In the genomic region with DNA sequence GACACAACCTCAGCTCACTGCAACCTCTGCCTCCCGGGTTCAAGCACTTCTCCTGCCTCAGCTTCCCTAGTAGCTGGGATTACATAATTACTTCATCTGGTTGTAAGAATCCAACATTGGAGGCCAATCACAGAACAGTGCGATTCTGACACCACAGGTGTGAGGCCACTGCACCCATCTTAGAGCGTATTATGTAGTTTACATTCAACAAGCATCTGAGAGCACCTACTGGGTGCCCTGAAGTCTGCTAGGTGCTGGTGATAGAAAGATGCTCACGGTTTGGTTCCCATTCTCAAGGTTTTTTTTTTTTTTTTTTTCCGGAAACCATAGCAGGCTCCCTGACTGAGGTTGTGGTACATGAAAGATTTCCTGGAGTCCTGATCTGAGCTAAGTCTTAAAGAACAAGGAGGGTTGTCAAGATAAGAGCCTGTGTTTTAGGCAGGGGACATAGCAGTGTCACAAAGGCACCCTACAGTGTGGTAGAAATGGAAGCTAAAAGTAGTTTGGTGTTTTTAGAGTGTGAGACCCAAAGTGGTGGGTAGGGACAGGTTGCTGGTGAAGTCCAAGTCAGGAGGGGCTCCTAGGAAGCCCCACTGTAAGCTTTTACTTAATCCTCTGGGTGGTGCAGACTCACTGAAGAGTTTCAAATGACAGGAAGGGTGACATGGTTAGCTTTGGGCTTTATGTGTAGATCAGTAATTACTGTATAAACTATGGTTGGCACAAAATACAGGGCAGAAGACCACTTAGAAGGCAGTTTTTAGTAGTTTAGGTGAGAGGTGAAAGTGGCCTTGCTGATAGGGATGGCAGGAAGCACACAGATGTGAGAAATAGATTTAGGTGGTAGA, we compare ENCODE assay signal across 15 cellular contexts. TPM values are rescaled to one million over a fixed set of nuclear protein-coding genes. Genes with fewer than 3 reads are reported as not detected.
A peak's percentile ranks its signal among the peaks of the same experiment; 100 is the strongest.
DNase-seq lines count a peak whose midpoint lies in the region; ATAC-seq, FAIRE-seq and TF ChIP-seq lines count a peak whose summit lies in the region.
"Had no signal": no experiment of that assay in that cellular context is flagged by ENCODE, and none has a peak within 500 bp of the region (broad histone marks: within the 10 kb centered on the region; RNA-seq: fewer than 3 reads in every experiment).

No MANE protein-coding gene starts in this region.

- TF ChIP-seq CTCF in MCF 10A (IDR thresholded peaks at IDR 0.05; ENCODE audit: unreplicated experiment) (no peak), mammary epithelial cell (conservative IDR thresholded peaks at IDR 0.05 in 1 of 2, IDR thresholded peaks at IDR 0.05 in 1 of 2; ENCODE audit: extremely low read depth in 1 of 2, insufficient read depth in 1 of 2, low read depth in 1 of 2, low read length in 2 of 2) (no peak), K562 (IDR thresholded peaks at IDR 0.05 in 2 of 3, conservative IDR thresholded peaks at IDR 0.05 in 1 of 3; ENCODE audit: insufficient read depth in 2 of 3, low read depth in 1 of 3, low read length in 3 of 3) (no peak), transverse colon (IDR thresholded peaks at IDR 0.05) (no peak)

- peaks cover 59% of the 10 kb centered on the region for H3K36me3 Mint-ChIP-seq in MCF 10A (ENCODE audit: insufficient read depth, unreplicated experiment)
- H3K36me3 Mint-ChIP-seq in T-helper 1 cell treated with Interleukin-12 subunit alpha and Interleukin-12 subunit beta and Interleukin-4 antibody, amounts not matched to agents 30 μg/mL and 1 μg/mL, for 36 hours (ENCODE audit: low read depth) = peaks cover 49% of the 10 kb centered on the region

- BruUV-seq in MCF 10A (replicated peaks; lab: Mats Ljungman, UMichigan) = no TSS peak
- BruUV-seq in mammary epithelial cell (replicated peaks; lab: Mats Ljungman, UMichigan) = no TSS peak
- BruUV-seq in K562 (replicated peaks; lab: Mats Ljungman, UMichigan) = TSS peak; percentile 37

- intact Hi-C loops in MCF 10A (cut with micrococcal nuclease) = no loop called here
- intact Hi-C loops in mammary epithelial cell (cut with micrococcal nuclease) = loop anchor here (10.0 kb wide), 1 partner anchor 279 kb away; no protein-coding TSS in a partner anchor
- intact Hi-C loops in K562 (cut with micrococcal nuclease) = no loop called here
- intact Hi-C loops in transverse colon (cut with DNase I; ENCODE audit: low total_unique reads) = loop anchor here (5.0 kb wide), 1 partner anchor 101 kb away; no protein-coding TSS in a partner anchor

- no peak overlapping the region for H3K4me3 ChIP-seq in mammary epithelial cell (replicated peaks in 1 of 3; ENCODE audit: insufficient read depth in 1 of 3, low read depth in 2 of 3, low read length in 3 of 3)
- H3K4me3 ChIP-seq in K562 = no peak overlapping the region
- H3K4me3 ChIP-seq in transverse colon = no peak overlapping the region

- no peak overlapping the region for H3K4me3 Mint-ChIP-seq in MCF 10A (ENCODE audit: unreplicated experiment)
- peak overlapping the region; percentile 41 for H3K4me3 Mint-ChIP-seq in T-helper 1 cell treated with Interleukin-12 subunit alpha and Interleukin-12 subunit beta and Interleukin-4 antibody, amounts not matched to agents 30 μg/mL and 1 μg/mL, for 36 hours

- H3K36me3 ChIP-seq in mammary epithelial cell (ENCODE audit: insufficient read depth, low read length) (peaks cover 22% of the 10 kb centered on the region), K562 (ENCODE audit: control insufficient read depth, insufficient read depth, low read length) (peaks cover 93% of the 10 kb centered on the region), transverse colon (peaks cover 0 to 27% (median 11%) of the 10 kb centered on the region in 4 donors)

- TF ChIP-seq RAD21 in K562 (CRISPR knock-in tag; conservative IDR thresholded peaks at IDR 0.05 in 1 of 2, IDR thresholded peaks at IDR 0.05 in 1 of 2) = no peak

- H3K27ac ChIP-seq in mammary epithelial cell (ENCODE audit: insufficient read depth, low read depth, low read length) (no peak overlapping the region), K562 (ENCODE audit: extremely low read depth, low read depth, low read length) (no peak overlapping the region), transverse colon (peak overlapping the region; percentile 5 to 36 (median 14))
- H3K27ac ChIP-seq: brain microvascular endothelial cell had no signal

- H3K9me1 ChIP-seq in K562 (ENCODE audit: control insufficient read depth, insufficient read depth, low read length) = no peaks in the 10 kb centered on the region

- POLR2A ChIA-PET in MCF 10A (lab: Yijun Ruan, JAX) (interaction anchor here (0.7 to 1.7 kb wide), 3 partner anchors 13 to 33 kb away, joined by 3 to 10 read pairs (median 3); partner anchors contain the start of genes SAE1 and ZC3H4), K562 (lab: Yijun Ruan, JAX) (interaction anchor here (0.6 to 10.8 kb wide), 10 partner anchors 10 to 259 kb away, joined by 3 to 109 read pairs (median 4); partner anchors contain the start of genes SAE1 and ZC3H4)

- H4K20me1 ChIP-seq in mammary epithelial cell (ENCODE audit: insufficient read depth, low read length) = no peaks in the 10 kb centered on the region
- peaks cover 7% of the 10 kb centered on the region for H4K20me1 ChIP-seq in K562 (replicated peaks; ENCODE audit: control insufficient read depth, insufficient read depth, low read length)

- CTCF ChIA-PET in MCF 10A (lab: Yijun Ruan, JAX) (interaction anchor here (0.7 to 2.6 kb wide), 7 partner anchors 9 to 133 kb away, joined by 3 to 11 read pairs (median 5); partner anchors contain the start of gene SAE1), mammary epithelial cell (lab: Charles Lee; ENCODE audit: low non-redundant PET) (no interaction called here), K562 (lab: Yijun Ruan, JAX; ENCODE audit: low intra/inter-chr PET ratio) (no interaction called here)

- H3K27me3 ChIP-seq in mammary epithelial cell (ENCODE audit: insufficient read depth, low read length) (no peaks in the 10 kb centered on the region), K562 (ENCODE audit: control insufficient read depth in 2 of 2, insufficient read depth in 2 of 2, low read length in 2 of 2) (no peaks in the 10 kb centered on the region), transverse colon (no peaks in the 10 kb centered on the region)
- H3K27me3 ChIP-seq: brain microvascular endothelial cell had no signal

- no peaks in the 10 kb centered on the region for H3K9me3 ChIP-seq in mammary epithelial cell (replicated peaks; ENCODE audit: insufficient read depth, low read length)
- no peaks in the 10 kb centered on the region for H3K9me3 ChIP-seq in K562 (replicated peaks; ENCODE audit: control insufficient read depth, insufficient read depth, low read depth, low read length)
- no peaks in the 10 kb centered on the region for H3K9me3 ChIP-seq in transverse colon

- H3K79me2 ChIP-seq in mammary epithelial cell (ENCODE audit: insufficient read depth, low read length) = peaks cover 82% of the 10 kb centered on the region
- peaks cover 73% of the 10 kb centered on the region for H3K79me2 ChIP-seq in K562 (ENCODE audit: control insufficient read depth, insufficient read depth, low read length)

- no peaks in the 10 kb centered on the region for H3K4me1 ChIP-seq in mammary epithelial cell (ENCODE audit: insufficient read depth, low read length)
- peaks cover 2 to 5% of the 10 kb centered on the region in 2 experiments for H3K4me1 ChIP-seq in K562 (replicated peaks in 1 of 2; ENCODE audit: control insufficient read depth in 2 of 2, insufficient read depth in 2 of 2, low read length in 2 of 2)
- peaks cover 0 to 34% (median 5%) of the 10 kb centered on the region in 4 donors for H3K4me1 ChIP-seq in transverse colon

- H2AFZ ChIP-seq in mammary epithelial cell (ENCODE audit: low read depth, low read length) (no peak overlapping the region), K562 (ENCODE audit: low read depth, low read length) (no peak overlapping the region)

- no peaks in the 10 kb centered on the region for H3K27me3 Mint-ChIP-seq in MCF 10A (ENCODE audit: insufficient read depth, unreplicated experiment)
- no peaks in the 10 kb centered on the region for H3K27me3 Mint-ChIP-seq in T-helper 1 cell treated with Interleukin-12 subunit alpha and Interleukin-12 subunit beta and Interleukin-4 antibody, amounts not matched to agents 30 μg/mL and 1 μg/mL, for 36 hours (ENCODE audit: low read depth)

- in situ Hi-C loops in mammary epithelial cell (cut with MboI; ENCODE audit: low sequenced_read_pairs in 2 of 2) = loop anchor here in 1 of 2 donors (25.0 kb wide), 1 partner anchor 284 kb away; the partner anchor contains the start of genes AP2S1 and ARHGAP35
- in situ Hi-C loops in K562 (cut with MboI) = no loop called here
- in situ Hi-C loops in transverse colon (cut with MboI; ENCODE audit: low pct_ligation_motif_present in 1 of 4, low pct_unique_long_range_greater_than_20kb in 1 of 4, low sequenced_read_pairs in 3 of 4) = loop anchor here in 2 of 4 donors (5.0 to 10.0 kb wide), 3 partner anchors 49 to 101 kb away; no protein-coding TSS in a partner anchor

- no peak for DNase-seq in MCF 10A (ENCODE audit: unreplicated experiment)
- no peak for DNase-seq in mammary epithelial cell
- no peak for DNase-seq in K562 (ENCODE audit: extremely low read depth in 1 of 4, low spot score in 3 of 4)
- DNase-seq in transverse colon = no peak
- no peak for DNase-seq in cerebellar nuclear complex (lab: John Stamatoyannopoulos, UW)
- DNase-seq in NCI-H1694 treated with DMSO at 0.1 percent for 48 hours (lab: John Stamatoyannopoulos, UW) = no peak
- DNase-seq: activated CD4-positive, alpha-beta T cell treated with anti-CD3 and anti-CD28 coated beads for 4 hours; activated gamma-delta T cell; brain microvascular endothelial cell; hippocampal formation had no signal

- no peaks in the 10 kb centered on the region for H3K9me3 Mint-ChIP-seq in MCF 10A (ENCODE audit: unreplicated experiment)
- H3K9me3 Mint-ChIP-seq in T-helper 1 cell treated with Interleukin-12 subunit alpha and Interleukin-12 subunit beta and Interleukin-4 antibody, amounts not matched to agents 30 μg/mL and 1 μg/mL, for 36 hours = no peaks in the 10 kb centered on the region

- H3K4me1 Mint-ChIP-seq in MCF 10A (ENCODE audit: insufficient read depth, unreplicated experiment) = peaks cover 16% of the 10 kb centered on the region
- peaks cover 50% of the 10 kb centered on the region for H3K4me1 Mint-ChIP-seq in T-helper 1 cell treated with Interleukin-12 subunit alpha and Interleukin-12 subunit beta and Interleukin-4 antibody, amounts not matched to agents 30 μg/mL and 1 μg/mL, for 36 hours (ENCODE audit: low read depth)

- ATAC-seq in K562 (no peak; the same call in 2 of the 3 replicates), HG03521 (IDR thresholded peaks at IDR 0.05; ENCODE audit: unreplicated experiment) (no peak)
- ATAC-seq: Right ventricle myocardium inferior had no signal

- 94% methylated on average over 3 of the region's 5 CpGs for WGBS in mammary epithelial cell (ENCODE audit: low coverage, missing lambda C conversion rate)
- WGBS in K562 (ENCODE audit: insufficient coverage, low coverage, missing lambda C conversion rate) = 89% methylated on average over 4 of the region's 5 CpGs
- WGBS in transverse colon (ENCODE audit: low coverage in 1 of 2), 2 donors = 68 to 88% methylated on average over 4 to 5 of the region's 5 CpGs

- no peak for FAIRE-seq in K562 (lab: Jason Lieb, UNC)
- FAIRE-seq: D721Med, GM19239 had no signal

- H3K9ac ChIP-seq in mammary epithelial cell (ENCODE audit: insufficient read depth, low read length) (no peak overlapping the region), K562 (ENCODE audit: insufficient read depth in 1 of 2, low read depth in 2 of 2, low read length in 2 of 2) (no peak overlapping the region)

- TF ChIP-seq EP300 in K562 (IDR thresholded peaks at IDR 0.05; ENCODE audit: low read length) = no peak
- no peak for TF ChIP-seq EP300 in transverse colon (IDR thresholded peaks at IDR 0.05; ENCODE audit: low read depth)

- H3K27ac Mint-ChIP-seq in MCF 10A (ENCODE audit: low read depth, unreplicated experiment) = peak overlapping the region; percentile 32
- H3K27ac Mint-ChIP-seq in T-helper 1 cell treated with Interleukin-12 subunit alpha and Interleukin-12 subunit beta and Interleukin-4 antibody, amounts not matched to agents 30 μg/mL and 1 μg/mL, for 36 hours = peak overlapping the region; percentile 72

- H3K4me2 ChIP-seq in mammary epithelial cell (ENCODE audit: insufficient read depth, low read depth, low read length) (no peak overlapping the region), K562 (ENCODE audit: insufficient read depth, low read length) (no peak overlapping the region)

- dilution Hi-C loops in mammary epithelial cell (cut with HindIII; ENCODE audit: low sequenced_read_pairs) = no loop called here

- TF ChIP-seq POLR2A in K562 (conservative IDR thresholded peaks at IDR 0.05) (no peak), transverse colon (IDR thresholded peaks at IDR 0.05) (no peak)

RNA-seq across cellular contexts. Expression of gene SAE1, which starts 15.2 kb away (rescaled TPM):
- total RNA-seq in MCF 10A (2022) (76.1 and 81.7 TPM in 2 replicates), mammary epithelial cell (100 to 1,000 TPM in 1 of 2 donors, 10 to 100 TPM in 1; 62.0 to 106 TPM), K562 (2014; rRNA removed) (194 and 213 TPM in 2 replicates), K562 (2014; rRNA removed; fragmentation: Illumina TruSeq; extraction: Trizol) (215 and 244 TPM in 2 replicates), K562 (2015; rRNA removed; fragmentation: Illumina TruSeq; extraction: Trizol) (220 and 231 TPM in 2 replicates), K562 (2021) (205 and 217 TPM in 2 replicates), transverse colon (10 to 100 TPM; 27.3 to 85.4 (median 51.8) TPM)
- polyA plus RNA-seq in mammary epithelial cell (107 TPM), K562 (2011; rRNA removed) (199 and 297 TPM in 2 replicates), K562 (2014; fragmentation: Illumina TruSeq; extraction: Trizol) (293 and 299 TPM in 2 replicates), K562 (2014; fragmentation: Nextera tagmentation; extraction: Ambion mirVana) (100 to 1,000 TPM in 1 of 2 experiments, 10 to 100 TPM in 1; 82.8 to 133 TPM), K562 (2014; rRNA removed) (250 and 273 TPM in 2 replicates)
- polyA minus RNA-seq in mammary epithelial cell = 52.1 TPM
- total RNA-seq in K562 (2011; cell fraction: chromatin; rRNA removed; ENCODE audit: low replicate concordance) = 86.7 and 121 TPM in 2 replicates
- 37.9 and 42.4 TPM in 2 replicates for total RNA-seq in K562 (2011; cell fraction: nucleolus; rRNA removed)
- total RNA-seq in K562 (2011; cell fraction: nucleoplasm; rRNA removed) = 54.9 and 55.4 TPM in 2 replicates
- 175 and 205 TPM in 2 replicates for polyA plus RNA-seq in K562 (2011; cell fraction: cytosol; rRNA removed)
- 41.2 and 60.5 TPM in 2 replicates for polyA plus RNA-seq in K562 (2011; cell fraction: nucleus; rRNA removed)
- 207 and 215 TPM in 2 replicates for polyA plus RNA-seq in K562 (2012)
- 138 and 156 TPM in 2 replicates for polyA minus RNA-seq in K562 (2011; rRNA and poly(A)+ RNA removed)
- polyA minus RNA-seq in K562 (2011; cell fraction: cytosol; rRNA and poly(A)+ RNA removed) = 63.5 and 64.3 TPM in 2 replicates
- polyA minus RNA-seq in K562 (2011; cell fraction: nucleus; rRNA and poly(A)+ RNA removed) = 11.0 and 20.4 TPM in 2 replicates

RNA-seq across cellular contexts. Expression of gene ZC3H4, which starts 32.3 kb away (rescaled TPM):
- total RNA-seq in MCF 10A (2022) (41.4 and 41.8 TPM in 2 replicates), mammary epithelial cell (10 to 100 TPM; 13.8 to 57.8 TPM), K562 (2014; rRNA removed) (18.3 and 26.0 TPM in 2 replicates), K562 (2014; rRNA removed; fragmentation: Illumina TruSeq; extraction: Trizol) (19.6 and 24.1 TPM in 2 replicates), K562 (2015; rRNA removed; fragmentation: Illumina TruSeq; extraction: Trizol) (13.2 and 19.1 TPM in 2 replicates), K562 (2021) (59.5 and 75.6 TPM in 2 replicates), transverse colon (10 to 100 TPM; 25.4 to 32.2 (median 28.0) TPM)
- polyA plus RNA-seq in mammary epithelial cell (10.0 TPM), K562 (2011; rRNA removed) (4.0 and 5.3 TPM in 2 replicates), K562 (2014; fragmentation: Illumina TruSeq; extraction: Trizol) (33.5 and 33.7 TPM in 2 replicates), K562 (2014; fragmentation: Nextera tagmentation; extraction: Ambion mirVana) (1 to 10 TPM; 2.2 to 8.0 TPM), K562 (2014; rRNA removed) (14.4 and 17.6 TPM in 2 replicates)
- polyA minus RNA-seq in mammary epithelial cell = 36.8 TPM
- total RNA-seq in K562 (2011; cell fraction: chromatin; rRNA removed; ENCODE audit: low replicate concordance) = 66.1 and 83.6 TPM in 2 replicates
- 24.1 and 34.0 TPM in 2 replicates for total RNA-seq in K562 (2011; cell fraction: nucleolus; rRNA removed)
- total RNA-seq in K562 (2011; cell fraction: nucleoplasm; rRNA removed) = 30.9 TPM in 2 replicates
- 2.2 and 3.7 TPM in 2 replicates for polyA plus RNA-seq in K562 (2011; cell fraction: cytosol; rRNA removed)
- 14.1 and 22.9 TPM in 2 replicates for polyA plus RNA-seq in K562 (2011; cell fraction: nucleus; rRNA removed)
- polyA plus RNA-seq in K562 (2012) = 11.1 and 39.1 TPM in 2 replicates
- polyA minus RNA-seq in K562 (2011; rRNA and poly(A)+ RNA removed) = 14.0 and 14.6 TPM in 2 replicates
- polyA minus RNA-seq in K562 (2011; cell fraction: cytosol; rRNA and poly(A)+ RNA removed) = 23.3 and 31.7 TPM in 2 replicates
- polyA minus RNA-seq in K562 (2011; cell fraction: nucleus; rRNA and poly(A)+ RNA removed) = 7.5 and 15.8 TPM in 2 replicates

Comparison
In these comparisons a context has a peak if more than half of its experiments do, and no peak if none do; other contexts are left out.
1. intact Hi-C loops: an anchor here in mammary epithelial cell (10.0 kb wide) and transverse colon (5.0 kb wide); none called in MCF 10A and K562.
2. H3K27ac ChIP-seq: peak in transverse colon (4 of 4); none in mammary epithelial cell (single experiment) and K562 (single experiment).